21 cellular contexts compared by ENCODE assay signal in genomic region chr22:46719921-46720320, GRCh38. TPM values are rescaled to one million over a fixed set of nuclear protein-coding genes. Genes with fewer than 3 reads are reported as not detected.
DNase-seq lines count a peak whose midpoint lies in the region; ATAC-seq, FAIRE-seq and TF ChIP-seq lines count a peak whose summit lies in the region.
"Had no signal": no experiment of that assay in that cellular context is flagged by ENCODE, and none has a peak within 500 bp of the region (broad histone marks: within the 10 kb centered on the region; RNA-seq: fewer than 3 reads in every experiment).

No MANE protein-coding gene starts in this region.

- POLR2A ChIA-PET in RWPE1 (lab: Yijun Ruan, JAX; ENCODE audit: low non-redundant PET), result no interaction called here
- POLR2A ChIA-PET in activated CD8-positive, alpha-beta T cell treated with anti-CD3 and anti-CD28 coated beads, Interleukin-2, amount 10 ng/mL, durations not matched to agents 7 days and 5 days (lab: Charles Lee), result no interaction called here

- no peak for TF ChIP-seq POLR2A in GM12892 (IDR thresholded peaks at IDR 0.05; ENCODE audit: low read depth, low read length)
- no peak for TF ChIP-seq POLR2A in adrenal gland (IDR thresholded peaks at IDR 0.05)

- H3K4me1 ChIP-seq in adrenal gland (replicated peaks in 1 of 2), result peaks cover 0 to 5% of the 10 kb centered on the region in 2 donors

- peaks cover 47% of the 10 kb centered on the region for H3K36me3 Mint-ChIP-seq in activated CD4-positive, alpha-beta T cell treated with anti-CD3 and anti-CD28 coated beads, Interleukin-2, amount 10 ng/mL, durations not matched to agents 24 days and 14 days (ENCODE audit: low read depth)
- H3K36me3 Mint-ChIP-seq in activated CD8-positive, alpha-beta T cell treated with anti-CD3 and anti-CD28 coated beads, Interleukin-2, amount 10 ng/mL, durations not matched to agents 7 days and 5 days (ENCODE audit: low read depth), result peaks cover 63% of the 10 kb centered on the region

- ATAC-seq in activated CD8-positive, alpha-beta T cell treated with anti-CD3 and anti-CD28 coated beads, Interleukin-2, amount 10 ng/mL, durations not matched to agents 7 days and 5 days, result no peak
- ATAC-seq in GM21390 (IDR thresholded peaks at IDR 0.05; ENCODE audit: unreplicated experiment), result no peak

- no peaks in the 10 kb centered on the region for H3K9me3 ChIP-seq in adrenal gland (replicated peaks in 1 of 3)
- H3K9me3 ChIP-seq: MG63 had no signal

- no peak overlapping the region for H3K4me3 ChIP-seq in adrenal gland
- H3K4me3 ChIP-seq: MG63 had no signal

- H3K27ac ChIP-seq in RWPE1 (peak overlapping the region; percentile 31; the same call in 1 of the 2 replicates), adrenal gland (no peak overlapping the region)
- H3K27ac ChIP-seq: 22Rv1, C4-2B had no signal

- DNase-seq in activated CD4-positive, alpha-beta T cell treated with anti-CD3 and anti-CD28 coated beads, Interleukin-2, amount 10 ng/mL, durations not matched to agents 24 days and 14 days, result no peak
- DNase-seq in activated CD4-positive, alpha-beta T cell treated with anti-CD3 and anti-CD28 coated beads, Interleukin-2, amount 50 U/mL, for 48 hours, result no peak
- DNase-seq in GM12892 (ENCODE audit: insufficient read length) (no peak), RWPE1 (ENCODE audit: low spot score) (no peak), iPS-NIHi11 (ENCODE audit: low spot score) (peak; percentile 3), adrenal gland (no peak)
- no peak for DNase-seq in activated CD8-positive, alpha-beta T cell treated with anti-CD3 and anti-CD28 coated beads, Interleukin-2, amount 10 ng/mL, durations not matched to agents 7 days and 5 days
- DNase-seq: Calu3, DMS153, KG1, MG63, NCI-H2029 treated with DMSO at 0.1 percent for 48 hours, NCI-H2227 treated with DMSO at 0.1 percent for 48 hours, NCI-H526 treated with DMSO at 0.1 percent for 48 hours, RPMI8226, SHP77 treated with DMSO at 0.1 percent for 48 hours had no signal

- intact Hi-C loops in activated CD4-positive, alpha-beta T cell treated with anti-CD3 and anti-CD28 coated beads, Interleukin-2, amount 10 ng/mL, durations not matched to agents 24 days and 14 days (cut with micrococcal nuclease), result no loop called here
- intact Hi-C loops in adrenal gland (cut with DNase I), result no loop called here

- no peaks in the 10 kb centered on the region for H3K27me3 ChIP-seq in adrenal gland
- H3K27me3 ChIP-seq: MG63 had no signal

- TF ChIP-seq CTCF in RWPE1 (conservative IDR thresholded peaks at IDR 0.05; ENCODE audit: low read depth), result no peak
- no peak for TF ChIP-seq CTCF in adrenal gland (IDR thresholded peaks at IDR 0.05)

- no peaks in the 10 kb centered on the region for H3K27me3 Mint-ChIP-seq in activated CD4-positive, alpha-beta T cell treated with anti-CD3 and anti-CD28 coated beads, Interleukin-2, amount 10 ng/mL, durations not matched to agents 24 days and 14 days
- no peaks in the 10 kb centered on the region for H3K27me3 Mint-ChIP-seq in activated CD8-positive, alpha-beta T cell treated with anti-CD3 and anti-CD28 coated beads, Interleukin-2, amount 10 ng/mL, durations not matched to agents 7 days and 5 days (ENCODE audit: low read depth)
- H3K27me3 Mint-ChIP-seq: B cell had no signal

- no peaks in the 10 kb centered on the region for H3K9me3 Mint-ChIP-seq in activated CD4-positive, alpha-beta T cell treated with anti-CD3 and anti-CD28 coated beads, Interleukin-2, amount 10 ng/mL, durations not matched to agents 24 days and 14 days
- H3K9me3 Mint-ChIP-seq in activated CD8-positive, alpha-beta T cell treated with anti-CD3 and anti-CD28 coated beads, Interleukin-2, amount 10 ng/mL, durations not matched to agents 7 days and 5 days (ENCODE audit: insufficient read depth), result no peaks in the 10 kb centered on the region

- peak overlapping the region; percentile 29 for H3K27ac Mint-ChIP-seq in activated CD4-positive, alpha-beta T cell treated with anti-CD3 and anti-CD28 coated beads, Interleukin-2, amount 10 ng/mL, durations not matched to agents 24 days and 14 days
- no peak overlapping the region for H3K27ac Mint-ChIP-seq in activated CD8-positive, alpha-beta T cell treated with anti-CD3 and anti-CD28 coated beads, Interleukin-2, amount 10 ng/mL, durations not matched to agents 7 days and 5 days
- H3K27ac Mint-ChIP-seq: B cell had no signal

- CTCF ChIA-PET in RWPE1 (lab: Yijun Ruan, JAX), result interaction anchor here (0.6 kb wide), 1 partner anchor 39 kb away, joined by 3 read pairs; no protein-coding TSS in a partner anchor
- CTCF ChIA-PET in activated CD8-positive, alpha-beta T cell treated with anti-CD3 and anti-CD28 coated beads, Interleukin-2, amount 10 ng/mL, durations not matched to agents 7 days and 5 days (lab: Charles Lee), result interaction anchor here (1.0 kb wide), 2 partner anchors 13 to 157 kb away, joined by 3 read pairs; no protein-coding TSS in a partner anchor

- WGBS in adrenal gland, 4 donors, result 89 to 97% (median 94%) methylated on average over 11 of the region's 11 CpGs

- H3K36me3 ChIP-seq in adrenal gland (replicated peaks in 1 of 2), result peaks cover 0 to 50% of the 10 kb centered on the region in 2 donors

- H3K4me3 Mint-ChIP-seq in activated CD4-positive, alpha-beta T cell treated with anti-CD3 and anti-CD28 coated beads, Interleukin-2, amount 10 ng/mL, durations not matched to agents 24 days and 14 days, result no peak overlapping the region
- no peak overlapping the region for H3K4me3 Mint-ChIP-seq in activated CD8-positive, alpha-beta T cell treated with anti-CD3 and anti-CD28 coated beads, Interleukin-2, amount 10 ng/mL, durations not matched to agents 7 days and 5 days
- H3K4me3 Mint-ChIP-seq: B cell had no signal

- no peaks in the 10 kb centered on the region for H3K4me1 Mint-ChIP-seq in activated CD4-positive, alpha-beta T cell treated with anti-CD3 and anti-CD28 coated beads, Interleukin-2, amount 10 ng/mL, durations not matched to agents 24 days and 14 days
- peaks cover 4% of the 10 kb centered on the region for H3K4me1 Mint-ChIP-seq in activated CD8-positive, alpha-beta T cell treated with anti-CD3 and anti-CD28 coated beads, Interleukin-2, amount 10 ng/mL, durations not matched to agents 7 days and 5 days (ENCODE audit: low read depth)
- H3K4me1 Mint-ChIP-seq: B cell had no signal

- FAIRE-seq in GM12892 (lab: Jason Lieb, UNC), result peak; percentile 69
- FAIRE-seq: H54 had no signal

RNA-seq across cellular contexts. Expression of gene CERK, which starts 18.1 kb away (rescaled TPM):
- 62.8 and 63.2 TPM in 2 replicates for total RNA-seq in activated CD4-positive, alpha-beta T cell treated with anti-CD3 and anti-CD28 coated beads, Interleukin-2, amount 10 ng/mL, durations not matched to agents 24 days and 14 days
- 17.3 TPM for polyA plus RNA-seq in GM12892 (2012; ENCODE audit: missing spikeins)
- 10 to 100 TPM; 34.0 to 92.1 (median 48.0) TPM for total RNA-seq in adrenal gland
- 10 to 100 TPM; 18.6 to 24.3 (median 19.5) TPM for polyA plus RNA-seq in adrenal gland
- total RNA-seq in activated CD8-positive, alpha-beta T cell treated with anti-CD3 and anti-CD28 coated beads, Interleukin-2, amount 10 ng/mL, durations not matched to agents 7 days and 5 days, result 10 to 100 TPM; 61.1 to 65.6 TPM

RNA-seq across cellular contexts. Expression of gene TBC1D22A, which starts 42.5 kb away (rescaled TPM):
- 39.2 and 41.0 TPM in 2 replicates for total RNA-seq in activated CD4-positive, alpha-beta T cell treated with anti-CD3 and anti-CD28 coated beads, Interleukin-2, amount 10 ng/mL, durations not matched to agents 24 days and 14 days
- 29.0 TPM for polyA plus RNA-seq in GM12892 (2012; ENCODE audit: missing spikeins)
- 10 to 100 TPM; 18.8 to 44.2 (median 29.9) TPM for total RNA-seq in adrenal gland
- polyA plus RNA-seq in adrenal gland, result 10 to 100 TPM; 11.5 to 17.4 (median 14.9) TPM
- 10 to 100 TPM; 34.1 to 38.7 TPM for total RNA-seq in activated CD8-positive, alpha-beta T cell treated with anti-CD3 and anti-CD28 coated beads, Interleukin-2, amount 10 ng/mL, durations not matched to agents 7 days and 5 days
